Comparison of ENCODE assay signal across 8 cellular contexts in the genomic region with DNA sequence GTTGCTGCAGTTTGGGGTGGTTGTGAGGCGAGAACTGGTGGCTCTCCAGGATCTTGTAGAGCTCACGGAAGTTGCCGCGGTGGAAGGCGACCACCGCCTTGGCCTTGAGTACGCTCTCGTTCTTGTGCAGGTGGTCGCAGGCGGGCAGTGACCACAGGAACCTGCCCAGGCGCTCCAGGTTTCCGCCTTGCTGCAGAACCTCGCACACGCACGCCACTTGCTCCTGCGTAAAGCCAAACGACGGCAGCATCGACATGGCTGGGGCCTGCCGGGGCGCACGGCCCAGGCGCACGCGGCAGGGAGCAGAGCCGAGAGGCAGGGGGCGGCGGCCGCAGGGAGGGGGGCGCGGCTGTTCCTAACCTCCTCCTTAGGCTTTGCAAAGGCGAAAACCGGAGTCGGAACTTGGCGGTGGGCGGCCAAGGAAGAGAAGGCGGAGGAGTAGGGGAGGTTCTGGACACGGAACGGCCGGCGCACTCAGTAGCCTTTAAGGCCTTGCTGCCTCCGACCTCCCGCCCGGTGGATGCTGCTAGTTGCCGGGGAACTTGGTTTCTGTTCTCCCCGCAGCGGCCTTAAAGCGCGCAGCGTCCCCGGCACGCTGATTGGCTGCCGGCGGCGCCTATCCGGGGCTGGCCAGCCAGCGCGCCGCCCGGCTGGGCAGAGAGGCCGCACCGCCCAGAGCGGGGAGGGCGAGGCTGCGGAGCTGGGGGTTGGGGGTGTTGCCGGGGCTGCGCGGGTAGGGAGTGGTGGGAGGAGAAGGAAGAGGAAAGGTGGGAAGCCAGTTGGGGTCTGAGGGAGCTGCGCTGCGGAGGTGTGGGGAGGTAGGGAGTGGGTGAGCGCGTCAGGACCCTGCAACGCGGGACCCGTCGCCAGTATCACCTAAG. TPM values are rescaled to one million over a fixed set of nuclear protein-coding genes. Genes with fewer than 3 reads are reported as not detected.
DNase-seq lines count a peak whose midpoint lies in the region; TF ChIP-seq lines count a peak whose summit lies in the region.

A gene (minus strand): TSS at position 544 of the 881 bp plus-strand sequence. CDS start 288 bp downstream, at position 256.

- in situ Hi-C loops in HAP-1 (cut with MboI; ENCODE audit: low sequenced_read_pairs), result loop anchor here (25.0 kb wide), 1 partner anchor 338 kb away; a partner anchor contains a TSS

- H3K9me3 ChIP-seq in HAP-1, result no peaks in the 10 kb centered on the region
- no peaks in the 10 kb centered on the region for H3K9me3 ChIP-seq in mucosa of stomach (ENCODE audit: control insufficient read depth, low read length)

- peaks cover 3% of the 10 kb centered on the region for H3K36me3 ChIP-seq in HAP-1 (replicated peaks)
- no peaks in the 10 kb centered on the region for H3K36me3 ChIP-seq in mucosa of stomach (ENCODE audit: control insufficient read depth, insufficient read depth, low read length)

- H3K4me3 ChIP-seq in HAP-1, result peak within 1 kb of the TSS; percentile 54
- H3K4me3 ChIP-seq in epithelial cell of proximal tubule (ENCODE audit: low read depth, low read length), result peak within 1 kb of the TSS; percentile 57
- peak within 1 kb of the TSS; percentile 34 for H3K4me3 ChIP-seq in mucosa of stomach (ENCODE audit: low read length)

- no peak within 1 kb of the TSS for H3K9ac ChIP-seq in mucosa of stomach (ENCODE audit: low read length)

- DNase-seq in ELF-1 (ENCODE audit: low read depth, low spot score) (peak; percentile 92), HAP-1 (ENCODE audit: low spot score in 2 of 2) (peak; percentile 86 to 89), NCI-H146 treated with DMSO at 0.1 percent for 48 hours (lab: John Stamatoyannopoulos, UW; ENCODE audit: unreplicated experiment) (peak; percentile 69), T1000 (lab: John Stamatoyannopoulos, UW) (peak; percentile 70), epithelial cell of proximal tubule (ENCODE audit: low read depth) (no peak), ureter (ENCODE audit: low spot score) (peak; percentile 72), activated gamma-delta T cell treated with Interleukin-2 at 50 U/mL for 16 hours (no peak)

- TF ChIP-seq CTCF in epithelial cell of proximal tubule (conservative IDR thresholded peaks at IDR 0.05; ENCODE audit: low read depth, low read length), result no peak

- peaks cover 17% of the 10 kb centered on the region for H3K4me1 ChIP-seq in HAP-1
- H3K4me1 ChIP-seq in mucosa of stomach (ENCODE audit: control insufficient read depth, insufficient read depth, low read length), result peaks cover 44% of the 10 kb centered on the region

- no peaks in the 10 kb centered on the region for H3K27me3 ChIP-seq in HAP-1 (ENCODE audit: low read depth)
- H3K27me3 ChIP-seq in mucosa of stomach (ENCODE audit: control insufficient read depth, insufficient read depth, low read length), result peaks cover 100% of the 10 kb centered on the region

RNA-seq across cellular contexts. Expression of the gene that starts here (rescaled TPM):
- total RNA-seq in epithelial cell of proximal tubule (4.6 and 6.5 TPM in 2 replicates), ureter (1.7 TPM)

Comparison
In these comparisons a context has a peak if more than half of its experiments do, and no peak if none do; other contexts are left out.
1. DNase-seq: peak in ELF-1 (single experiment), HAP-1 (2 of 2), NCI-H146 treated with DMSO at 0.1 percent for 48 hours (single experiment), T1000 (single experiment) and ureter (single experiment); none in epithelial cell of proximal tubule (single experiment) and activated gamma-delta T cell treated with Interleukin-2 at 50 U/mL for 16 hours (single experiment).
2. Peak in every context shown above with its lines, with median percentiles within 50 percentile points of each other: H3K4me3 ChIP-seq.